In the genomic region with DNA sequence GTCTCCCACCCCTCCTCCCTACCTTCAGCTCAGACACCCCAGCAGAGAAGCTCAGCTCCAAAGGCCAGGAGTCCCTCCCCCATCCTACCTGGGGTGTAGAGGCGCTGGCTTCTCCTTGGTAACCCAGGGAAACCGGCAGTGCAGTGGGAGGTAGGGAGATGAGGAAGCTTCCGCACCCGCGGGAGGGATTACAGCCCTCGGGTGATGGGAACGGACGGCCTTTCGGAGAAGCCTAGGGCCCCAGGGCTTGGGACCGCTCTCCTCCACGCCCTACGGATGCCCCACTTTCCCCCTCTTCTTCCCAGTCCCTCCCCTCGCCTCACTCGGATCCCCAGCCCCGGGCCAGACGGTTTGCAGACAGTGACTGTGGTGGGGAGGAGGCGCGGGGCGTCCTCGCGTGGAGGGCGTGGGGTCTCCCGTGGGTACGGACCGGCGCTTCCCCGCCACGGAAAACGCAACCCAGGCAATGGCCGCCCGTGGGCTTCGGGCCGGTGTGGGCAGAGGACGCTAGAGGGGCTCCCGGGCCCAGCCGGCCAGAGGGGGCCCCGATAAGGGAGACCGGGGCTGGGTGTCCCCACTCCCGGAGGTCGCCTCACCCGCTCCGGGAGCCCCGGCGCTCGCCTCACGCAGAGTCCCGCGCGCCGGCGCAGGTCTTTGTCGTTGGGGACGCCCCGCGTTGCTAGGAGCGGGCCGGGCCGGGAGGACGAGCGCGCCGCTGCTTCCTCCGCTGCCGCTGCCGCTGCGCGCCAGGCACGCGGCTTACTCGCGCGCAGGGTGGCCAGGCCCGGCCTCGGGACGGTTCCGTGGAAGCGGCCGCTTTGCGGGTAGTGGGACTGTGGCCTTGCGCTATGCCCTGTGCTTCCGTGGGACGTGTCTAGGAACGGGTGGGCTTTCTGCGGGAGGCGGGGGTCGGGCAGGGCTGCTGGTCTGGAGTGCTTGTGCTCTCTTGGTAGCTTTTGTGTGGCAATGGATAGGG, we compare ENCODE assay signal across 8 cellular contexts. TPM values are rescaled to one million over a fixed set of nuclear protein-coding genes. Genes with fewer than 3 reads are reported as not detected.
DNase-seq lines count a peak whose midpoint lies in the region; ATAC-seq and TF ChIP-seq lines count a peak whose summit lies in the region.

No MANE protein-coding gene starts in this region.

- H3K9me3 Mint-ChIP-seq in activated naive CD8-positive, alpha-beta T cell treated with anti-CD3 and anti-CD28 coated beads, Interleukin-2, amount 10 ng/mL, durations not matched to agents 7 days and 5 days, result no peaks in the 10 kb centered on the region
- H3K9me3 Mint-ChIP-seq in progenitor cell of endocrine pancreas (ENCODE audit: low read depth), result no peaks in the 10 kb centered on the region

- peaks cover 3% of the 10 kb centered on the region for H3K4me1 Mint-ChIP-seq in activated naive CD8-positive, alpha-beta T cell treated with anti-CD3 and anti-CD28 coated beads, Interleukin-2, amount 10 ng/mL, durations not matched to agents 7 days and 5 days
- peaks cover 2% of the 10 kb centered on the region for H3K4me1 Mint-ChIP-seq in progenitor cell of endocrine pancreas (ENCODE audit: low read depth)

- 0 to 1% (median 1%) methylated on average over 56 to 86 of the region's 86 CpGs for WGBS in heart left ventricle, 4 donors

- ATAC-seq in activated naive CD8-positive, alpha-beta T cell treated with anti-CD3 and anti-CD28 coated beads, Interleukin-2, amount 10 ng/mL, durations not matched to agents 7 days and 5 days (ENCODE audit: low read depth), result peak; percentile 89
- ATAC-seq in heart left ventricle (peak in 3 of 4 donors; percentile 56 to 75 (median 73)), GM19397 (IDR thresholded peaks at IDR 0.05; ENCODE audit: unreplicated experiment) (no peak)

- POLR2A ChIA-PET in activated naive CD8-positive, alpha-beta T cell treated with anti-CD3 and anti-CD28 coated beads, Interleukin-2, amount 10 ng/mL, durations not matched to agents 7 days and 5 days (lab: Charles Lee), result interaction anchor here (0.6 to 1.1 kb wide), 3 partner anchors 31 to 90 kb away, joined by 3 to 4 read pairs (median 3); a partner anchor contains a TSS

- no peaks in the 10 kb centered on the region for H3K9me3 ChIP-seq in heart left ventricle

- H3K27ac ChIP-seq in heart left ventricle, result no peak overlapping the region

- peak overlapping the region; percentile 57 for H3K4me3 Mint-ChIP-seq in activated naive CD8-positive, alpha-beta T cell treated with anti-CD3 and anti-CD28 coated beads, Interleukin-2, amount 10 ng/mL, durations not matched to agents 7 days and 5 days
- peak overlapping the region; percentile 66 for H3K4me3 Mint-ChIP-seq in progenitor cell of endocrine pancreas (ENCODE audit: low read depth)

- peaks cover 10% of the 10 kb centered on the region for H3K36me3 Mint-ChIP-seq in activated naive CD8-positive, alpha-beta T cell treated with anti-CD3 and anti-CD28 coated beads, Interleukin-2, amount 10 ng/mL, durations not matched to agents 7 days and 5 days
- H3K36me3 Mint-ChIP-seq in progenitor cell of endocrine pancreas (ENCODE audit: insufficient read depth), result peaks cover 12% of the 10 kb centered on the region

- intact Hi-C loops in heart left ventricle (cut with DNase I), result no loop called here

- DNase-seq in GM13976 (ENCODE audit: low spot score) (peak; percentile 71), OCI-M1 (lab: John Stamatoyannopoulos, UW) (peak; percentile 35), heart left ventricle (peak in 3 of 5 donors; percentile 30 to 60 (median 37)), progenitor cell of endocrine pancreas (ENCODE audit: low spot score, unreplicated experiment) (peak; percentile 41), T1000 (lab: John Stamatoyannopoulos, UW) (no peak)
- DNase-seq in activated naive CD8-positive, alpha-beta T cell treated with anti-CD3 and anti-CD28 coated beads, Interleukin-2, amount 10 ng/mL, durations not matched to agents 7 days and 5 days, result peak; percentile 73
- no peak for DNase-seq in NK-92 treated with Interleukin-12 subunit alpha and Interleukin-12 subunit beta, amount 100 ng/mL, for 24 hours (lab: John Stamatoyannopoulos, UW)

- H3K36me3 ChIP-seq in heart left ventricle, result peaks cover 0 to 24% (median 18%) of the 10 kb centered on the region in 9 donors

- H3K4me1 ChIP-seq in heart left ventricle, result peaks cover 0 to 18% (median 13%) of the 10 kb centered on the region in 12 donors

- TF ChIP-seq CTCF in GM13976 (IDR thresholded peaks at IDR 0.05; ENCODE audit: borderline replicate concordance, control extremely low read depth, extremely low read depth, insufficient read depth, missing control alignments) (no peak), heart left ventricle (IDR thresholded peaks at IDR 0.05) (no peak), progenitor cell of endocrine pancreas (IDR thresholded peaks at IDR 0.05; ENCODE audit: unreplicated experiment) (no peak)

- H3K27me3 Mint-ChIP-seq in activated naive CD8-positive, alpha-beta T cell treated with anti-CD3 and anti-CD28 coated beads, Interleukin-2, amount 10 ng/mL, durations not matched to agents 7 days and 5 days, result peaks cover 45% of the 10 kb centered on the region
- peaks cover 56% of the 10 kb centered on the region for H3K27me3 Mint-ChIP-seq in progenitor cell of endocrine pancreas

- no peak for TF ChIP-seq POLR2A in heart left ventricle (IDR thresholded peaks at IDR 0.05)

- in situ Hi-C loops in GM13976 (cut with MboI; ENCODE audit: low sequenced_read_pairs, unreplicated experiment), result no loop called here

- H3K27me3 ChIP-seq in heart left ventricle, result peaks cover 13 to 56% (median 44%) of the 10 kb centered on the region in 9 donors

- no peak overlapping the region for H3K27ac Mint-ChIP-seq in activated naive CD8-positive, alpha-beta T cell treated with anti-CD3 and anti-CD28 coated beads, Interleukin-2, amount 10 ng/mL, durations not matched to agents 7 days and 5 days
- H3K27ac Mint-ChIP-seq in progenitor cell of endocrine pancreas, result peak overlapping the region; percentile 85

- H3K4me3 ChIP-seq in heart left ventricle, result peak overlapping the region; percentile 11 to 64 (median 54)

RNA-seq across cellular contexts. Expression of a gene that starts 15.8 kb away (rescaled TPM):
- total RNA-seq in activated naive CD8-positive, alpha-beta T cell treated with anti-CD3 and anti-CD28 coated beads, Interleukin-2, amount 10 ng/mL, durations not matched to agents 7 days and 5 days, result 10 to 100 TPM; 23.0 to 23.2 TPM
- 1 to 10 TPM; 5.0 to 9.8 (median 7.6) TPM for total RNA-seq in heart left ventricle
- 1 to 10 TPM; 4.1 to 7.6 TPM for polyA plus RNA-seq in heart left ventricle
- total RNA-seq in progenitor cell of endocrine pancreas, result 26.5 and 28.8 TPM in 2 replicates

RNA-seq across cellular contexts. Expression of a gene that starts 27.1 kb away (rescaled TPM):
- not detected for total RNA-seq in activated naive CD8-positive, alpha-beta T cell treated with anti-CD3 and anti-CD28 coated beads, Interleukin-2, amount 10 ng/mL, durations not matched to agents 7 days and 5 days
- total RNA-seq in heart left ventricle, result 1 to 10 TPM in 1 of 9 donors, under 1 TPM in 4, not detected in 4; 0.21 to 5.3 (median 0.45) TPM
- polyA plus RNA-seq in heart left ventricle, result 1 to 10 TPM in 1 of 2 donors, under 1 TPM in 1; 0.37 to 1.4 TPM
- 3.5 and 4.7 TPM in 2 replicates for total RNA-seq in progenitor cell of endocrine pancreas

RNA-seq across cellular contexts. Expression of a gene that starts 32.0 kb away (rescaled TPM):
- total RNA-seq in activated naive CD8-positive, alpha-beta T cell treated with anti-CD3 and anti-CD28 coated beads, Interleukin-2, amount 10 ng/mL, durations not matched to agents 7 days and 5 days, result 10 to 100 TPM; 14.0 to 14.3 TPM
- total RNA-seq in heart left ventricle, result 10 to 100 TPM in 1 of 9 donors, 1 to 10 TPM in 8; 2.5 to 13.1 (median 3.8) TPM
- 1 to 10 TPM; 4.0 to 5.8 TPM for polyA plus RNA-seq in heart left ventricle
- total RNA-seq in progenitor cell of endocrine pancreas, result 7.1 TPM in 2 replicates

RNA-seq across cellular contexts. Expression of a gene that starts 40.0 kb away (rescaled TPM):
- 10 to 100 TPM; 28.4 TPM for total RNA-seq in activated naive CD8-positive, alpha-beta T cell treated with anti-CD3 and anti-CD28 coated beads, Interleukin-2, amount 10 ng/mL, durations not matched to agents 7 days and 5 days
- 10 to 100 TPM; 18.1 to 35.6 (median 26.4) TPM for total RNA-seq in heart left ventricle
- polyA plus RNA-seq in heart left ventricle, result 10 to 100 TPM; 10.2 to 36.7 TPM
- total RNA-seq in progenitor cell of endocrine pancreas, result 45.9 and 50.3 TPM in 2 replicates

RNA-seq across cellular contexts. Expression of a gene that starts 45.1 kb away (rescaled TPM):
- total RNA-seq in activated naive CD8-positive, alpha-beta T cell treated with anti-CD3 and anti-CD28 coated beads, Interleukin-2, amount 10 ng/mL, durations not matched to agents 7 days and 5 days, result not detected
- total RNA-seq in heart left ventricle (not detected), progenitor cell of endocrine pancreas (not detected in 2 replicates)
- polyA plus RNA-seq in heart left ventricle, result not detected

Comparison
In these comparisons a context has a peak if more than half of its experiments do, and no peak if none do; other contexts are left out.
1. DNase-seq: peak in GM13976 (single experiment), OCI-M1 (single experiment), activated naive CD8-positive, alpha-beta T cell treated with anti-CD3 and anti-CD28 coated beads, Interleukin-2, amount 10 ng/mL, durations not matched to agents 7 days and 5 days (single experiment), heart left ventricle (3 of 5) and progenitor cell of endocrine pancreas (single experiment); none in T1000 (single experiment) and NK-92 treated with Interleukin-12 subunit alpha and Interleukin-12 subunit beta, amount 100 ng/mL, for 24 hours (single experiment).